Comparison of ENCODE assay signal across 19 cellular contexts in the genomic region with DNA sequence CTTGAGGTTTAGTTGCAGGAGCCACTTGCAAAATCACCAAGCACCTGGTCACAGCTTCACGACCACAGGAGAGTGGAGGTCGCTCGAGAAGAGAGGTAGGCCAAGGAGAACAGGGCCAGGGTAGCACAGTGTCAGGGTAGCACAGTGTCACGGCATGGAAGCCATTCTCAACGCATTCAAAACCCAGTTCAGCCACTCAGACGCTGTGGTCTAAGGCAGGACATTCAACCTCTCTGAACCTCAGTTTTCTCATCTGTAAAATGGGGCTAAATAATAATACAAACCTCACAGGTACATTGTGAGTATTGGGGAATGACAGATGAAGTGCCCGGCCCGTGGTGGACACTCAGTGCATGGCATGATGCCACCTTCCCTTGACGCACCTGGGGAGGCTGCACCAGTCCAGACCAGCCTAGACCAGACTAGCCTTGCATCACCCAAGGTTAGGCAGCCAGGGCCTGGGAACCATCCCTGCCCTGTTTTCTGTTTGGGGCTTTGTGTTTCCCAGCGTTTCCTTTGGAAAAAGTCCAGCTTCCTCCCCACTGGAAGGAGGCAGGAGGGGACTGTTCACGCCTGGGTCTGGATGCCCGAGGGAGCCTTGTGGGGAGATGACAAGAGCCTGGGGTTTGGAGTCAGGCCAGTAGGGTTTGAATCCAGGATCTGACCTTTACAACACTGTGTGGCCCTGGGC. TPM values are rescaled to one million over a fixed set of nuclear protein-coding genes. Genes with fewer than 3 reads are reported as not detected.
DNase-seq lines count a peak whose midpoint lies in the region; ATAC-seq and TF ChIP-seq lines count a peak whose summit lies in the region.
"Had no signal": no experiment of that assay in that cellular context is flagged by ENCODE, and none has a peak within 500 bp of the region (broad histone marks: within the 10 kb centered on the region; RNA-seq: fewer than 3 reads in every experiment).

No MANE protein-coding gene starts in this region.

- H4K20me1 ChIP-seq in PC-3 (ENCODE audit: low read length): no peaks in the 10 kb centered on the region

- H3K9me3 Mint-ChIP-seq in chondrocyte (ENCODE audit: low read depth): peaks cover 1% of the 10 kb centered on the region
- H3K9me3 Mint-ChIP-seq: CD8-positive, alpha-beta memory T cell had no signal

- no peak for DNase-seq in left ventricle myocardium superior
- DNase-seq in left ventricle myocardium inferior: no peak
- DNase-seq in PC-3: peak; percentile 15
- peak; percentile 46 for DNase-seq in chondrocyte (ENCODE audit: low spot score)
- no peak for DNase-seq in RWPE1 (ENCODE audit: low spot score)
- DNase-seq in GM10266 (ENCODE audit: extremely low spot score): no peak
- no peak for DNase-seq in foreskin melanocyte
- DNase-seq: CD8-positive, alpha-beta memory T cell; DMS79 treated with DMSO at 0.1 percent for 48 hours; GM23248; KG1; NCI-H1105; NCI-H1694 treated with DMSO at 0.1 percent for 48 hours; NCI-H446; NCI-H774 had no signal

- H3K9me3 ChIP-seq in left ventricle myocardium inferior (replicated peaks): no peaks in the 10 kb centered on the region
- H3K9me3 ChIP-seq in PC-3 (ENCODE audit: low read length): no peaks in the 10 kb centered on the region
- H3K9me3 ChIP-seq: A549; BLaER1 treated with 17β-estradiol and CSF1 and Interleukin-3, amounts not matched to agents 10 nM and 100 nM had no signal

- H3K4me3 ChIP-seq in left ventricle myocardium inferior: no peak overlapping the region
- H3K4me3 ChIP-seq in PC-3 (ENCODE audit: low read length): no peak overlapping the region
- H3K4me3 ChIP-seq: A549; BLaER1 treated with 17β-estradiol and CSF1 and Interleukin-3, amounts not matched to agents 10 nM and 100 nM; GM12878; GM23248; SK-N-MC had no signal

- no peaks in the 10 kb centered on the region for H3K79me2 ChIP-seq in PC-3 (ENCODE audit: low read length)

- H2AFZ ChIP-seq in PC-3 (ENCODE audit: low read length): no peak overlapping the region
- H2AFZ ChIP-seq: GM23248 had no signal

- H3K4me1 Mint-ChIP-seq in chondrocyte (ENCODE audit: low read depth): peaks cover 6% of the 10 kb centered on the region

- H3K9me2 ChIP-seq in PC-3 (replicated peaks; ENCODE audit: low read length): no peaks in the 10 kb centered on the region

- peaks cover 2% of the 10 kb centered on the region for H3K36me3 Mint-ChIP-seq in chondrocyte (ENCODE audit: low read depth)
- H3K36me3 Mint-ChIP-seq: CD8-positive, alpha-beta memory T cell had no signal

- no peaks in the 10 kb centered on the region for H3F3A ChIP-seq in PC-3 (ENCODE audit: low read length, unreplicated experiment)

- H3K27me3 ChIP-seq in left ventricle myocardium inferior (ENCODE audit: low read depth) (peaks cover 54% of the 10 kb centered on the region), PC-3 (ENCODE audit: low read length) (peaks cover 21% of the 10 kb centered on the region)

- TF ChIP-seq CTCF in left ventricle myocardium inferior (IDR thresholded peaks at IDR 0.05; ENCODE audit: borderline replicate concordance): no peak
- no peak for TF ChIP-seq CTCF in PC-3 (conservative IDR thresholded peaks at IDR 0.05; ENCODE audit: low read depth, low read length)
- no peak for TF ChIP-seq CTCF in chondrocyte (IDR thresholded peaks at IDR 0.05)
- no peak for TF ChIP-seq CTCF in RWPE1 (conservative IDR thresholded peaks at IDR 0.05; ENCODE audit: low read depth)
- TF ChIP-seq CTCF in GM10266 (IDR thresholded peaks at IDR 0.05; ENCODE audit: control insufficient read depth, insufficient read depth, low read depth, missing control alignments): no peak

- H3K27ac Mint-ChIP-seq in chondrocyte (ENCODE audit: unreplicated experiment): no peak overlapping the region

- peaks cover 35% of the 10 kb centered on the region for H3K27me3 Mint-ChIP-seq in chondrocyte (ENCODE audit: low read depth)

- H3K27ac ChIP-seq in left ventricle myocardium inferior (replicated peaks) (no peak overlapping the region), PC-3 (ENCODE audit: low read length) (no peak overlapping the region), RWPE1 (no peak overlapping the region)
- H3K27ac ChIP-seq: A549; BLaER1 treated with 17β-estradiol and CSF1 and Interleukin-3, amounts not matched to agents 10 nM and 100 nM; GM23248; SK-N-MC had no signal

- no TSS peak for BruUV-seq in PC-3 (replicated peaks; lab: Mats Ljungman, UMichigan)

- CTCF ChIA-PET in PC-3 (lab: Charles Lee) (no interaction called here), RWPE1 (lab: Yijun Ruan, JAX) (interaction anchor here (0.6 to 0.7 kb wide), 2 partner anchors 11 to 18 kb away, joined by 3 read pairs; no protein-coding TSS in a partner anchor)

- ATAC-seq in left ventricle myocardium superior (peak; percentile 10), PC-3 (no peak)
- ATAC-seq: A549, GM12878 had no signal

- intact Hi-C loops in left ventricle myocardium superior (cut with micrococcal nuclease) (no loop called here), left ventricle myocardium inferior (cut with micrococcal nuclease) (no loop called here), PC-3 (cut with micrococcal nuclease) (no loop called here)

- no peak overlapping the region for H3K4me2 ChIP-seq in PC-3 (ENCODE audit: low read length)
- H3K4me2 ChIP-seq: A549 had no signal

- H3K4me3 Mint-ChIP-seq in chondrocyte (ENCODE audit: unreplicated experiment): no peak overlapping the region
- H3K4me3 Mint-ChIP-seq: CD8-positive, alpha-beta memory T cell had no signal

- POLR2A ChIA-PET in PC-3 (lab: Charles Lee; ENCODE audit: unreplicated experiment): no interaction called here
- POLR2A ChIA-PET in RWPE1 (lab: Yijun Ruan, JAX; ENCODE audit: low non-redundant PET): no interaction called here

- H3K36me3 ChIP-seq in left ventricle myocardium inferior: no peaks in the 10 kb centered on the region
- no peaks in the 10 kb centered on the region for H3K36me3 ChIP-seq in PC-3 (ENCODE audit: low read depth, low read length)
- H3K36me3 ChIP-seq: BLaER1 treated with 17β-estradiol and CSF1 and Interleukin-3, amounts not matched to agents 10 nM and 100 nM had no signal

- H3K9ac ChIP-seq in PC-3 (ENCODE audit: low read length): no peak overlapping the region
- H3K9ac ChIP-seq: BLaER1 treated with 17β-estradiol and CSF1 and Interleukin-3, amounts not matched to agents 10 nM and 100 nM; GM23248 had no signal

- H3K4me1 ChIP-seq in left ventricle myocardium inferior: peaks cover 24% of the 10 kb centered on the region
- H3K4me1 ChIP-seq in PC-3 (ENCODE audit: insufficient read depth, low read length): no peaks in the 10 kb centered on the region
- H3K4me1 ChIP-seq: A549 had no signal

RNA-seq across cellular contexts. Expression of a gene that starts 7.8 kb away (rescaled TPM):
- 0.74 TPM for total RNA-seq in left ventricle myocardium superior
- 1.3 TPM for total RNA-seq in left ventricle myocardium inferior
- total RNA-seq in PC-3 (2014; rRNA removed): 0.55 and 1.2 TPM in 2 replicates
- 0.17 TPM in 1 of 3 replicates, not detected in the others for total RNA-seq in chondrocyte
- total RNA-seq: CD8-positive, alpha-beta memory T cell; GM12878; GM23248 had no signal

Comparison
In these comparisons a context has a peak if more than half of its experiments do, and no peak if none do; other contexts are left out.
1. DNase-seq: peak in PC-3 (single experiment) and chondrocyte (single experiment); none in left ventricle myocardium superior (single experiment), left ventricle myocardium inferior (single experiment), RWPE1 (single experiment), GM10266 (single experiment) and foreskin melanocyte (single experiment).